28 cellular contexts compared by ENCODE assay signal in the genomic region with DNA sequence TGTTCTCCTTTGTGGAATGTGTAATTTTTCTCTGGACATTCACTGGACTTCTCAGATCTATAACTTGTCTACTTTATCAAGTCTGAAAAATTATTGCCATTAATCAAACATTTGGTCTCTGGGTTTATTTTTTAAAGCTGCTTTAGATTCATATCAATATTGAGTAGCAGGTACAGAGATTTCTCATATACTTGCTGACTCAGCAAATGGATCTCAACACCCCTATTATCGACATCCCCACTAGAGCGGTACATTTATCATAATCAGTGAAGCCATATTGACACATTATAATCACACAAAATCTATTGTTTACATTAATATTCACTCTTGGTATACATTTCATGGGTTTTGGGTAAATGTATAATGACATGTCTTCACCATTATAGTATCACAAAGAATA.
"Had no signal": no experiment of that assay in that cellular context is flagged by ENCODE, and none has a peak within 500 bp of the region (broad histone marks: within the 10 kb centered on the region; RNA-seq: fewer than 3 reads in every experiment).

No MANE protein-coding gene starts in this region.

- H3K27me3 ChIP-seq: neural progenitor cell, ovary, spleen, suprapubic skin, testis, tibial artery, transverse colon, upper lobe of right lung, uterus had no signal

- ATAC-seq: natural killer cell; psoas muscle; right cardiac atrium; sciatic nerve; stimulated activated memory B cell treated with anti-CD40 and anti-IgM and Interleukin-4, amounts not matched to agents 10 μg/mL and 1 μg/mL and 100 μg/mL, for 72 hours; stimulated activated naive CD8-positive, alpha-beta T cell treated with anti-CD3 and anti-CD28 coated beads, Interleukin-15, amount 100 ng/mL, for 72 hours; stimulated activated naive CD8-positive, alpha-beta T cell treated with anti-CD3 and anti-CD28 coated beads, Interleukin-15, Interleukin-2, amounts not matched to agents 100 U/mL and 50 U/mL, for 24 hours; upper lobe of right lung had no signal

- H3K9me3 ChIP-seq: ovary, psoas muscle, testis, transverse colon, upper lobe of right lung, uterus had no signal

- H3K27ac ChIP-seq: neural progenitor cell, ovary, parathyroid adenoma, psoas muscle, skin epidermis, spleen, suprapubic skin, testis, tibial artery, transverse colon, upper lobe of right lung, uterus had no signal

- H3K79me2 ChIP-seq: parathyroid adenoma had no signal

- DNase-seq: natural killer cell; occipital lobe; ovary; posterior cingulate gyrus; psoas muscle; right cardiac atrium; spleen; stimulated activated CD4-positive, alpha-beta T cell treated with anti-CD3 and anti-CD28 coated beads, Interleukin-12 subunit alpha, Interleukin-12 subunit beta, amount 100 ng/mL, for 4 hours; stimulated activated CD4-positive, alpha-beta T cell treated with anti-CD3 and anti-CD28 coated beads, Interleukin-1b, Interleukin-23, amount 100 ng/mL, for 48 hours; stimulated activated CD4-positive, alpha-beta T cell treated with anti-CD3 and anti-CD28 coated beads, Interleukin-4, amount 100 ng/mL, for 1 hour; stimulated activated CD4-positive, alpha-beta T cell treated with anti-CD3 and anti-CD28 coated beads, Interleukin-4, amount 100 ng/mL, for 4 hours; stimulated activated CD8-positive, alpha-beta memory T cell treated with anti-CD3 and anti-CD28 coated beads, Interleukin-4, amount 100 ng/mL, for 48 hours; stimulated activated naive CD4-positive, alpha-beta T cell; stimulated activated naive CD8-positive, alpha-beta T cell treated with anti-CD3 and anti-CD28 coated beads, Interleukin-15, amount 100 ng/mL, for 72 hours; stimulated activated naive CD8-positive, alpha-beta T cell treated with anti-CD3 and anti-CD28 coated beads, Interleukin-15, Interleukin-2, amounts not matched to agents 100 U/mL and 50 U/mL, for 24 hours; substantia nigra; testis; tibial artery; transverse colon; upper lobe of right lung; uterus had no signal

- H3K9ac ChIP-seq: neural progenitor cell, parathyroid adenoma had no signal

- H3K4me1 ChIP-seq: neural progenitor cell, parathyroid adenoma, psoas muscle, spleen, suprapubic skin, testis, tibial artery, transverse colon, upper lobe of right lung, uterus had no signal

- H2AFZ ChIP-seq: neural progenitor cell, parathyroid adenoma had no signal

- H3K36me3 ChIP-seq: neural progenitor cell, ovary, spleen, suprapubic skin, tibial artery, transverse colon, upper lobe of right lung, uterus had no signal

- H3K4me2 ChIP-seq: neural progenitor cell, smooth muscle cell had no signal

- H3K4me3 ChIP-seq: neural progenitor cell, ovary, psoas muscle, skin epidermis, smooth muscle cell, spleen, suprapubic skin, testis, tibial artery, transverse colon, upper lobe of right lung, uterus had no signal
